In genomic region chr10:62614389-62615157, GRCh38 we compare ENCODE assay signal across 8 cellular contexts.
A peak's percentile ranks its signal among the peaks of the same experiment; 100 is the strongest.
DNase-seq lines count a peak whose midpoint lies in the region; ATAC-seq lines count a peak whose summit lies in the region.

No MANE protein-coding gene starts in this region.

- ATAC-seq in HG02981 (IDR thresholded peaks at IDR 0.05; ENCODE audit: unreplicated experiment) = peak; percentile 53

- peak; percentile 54 for DNase-seq in activated CD4-positive, alpha-beta T cell treated with anti-CD3 and anti-CD28 coated beads for 48 hours
- DNase-seq in activated CD4-positive, alpha-beta T cell treated with anti-CD3 and anti-CD28 coated beads, Interleukin-2, amount 50 U/mL, for 1 hour = no peak
- DNase-seq in activated CD8-positive, alpha-beta memory T cell treated with anti-CD3 and anti-CD28 coated beads, Interleukin-2, amount 50 U/mL, for 4 hours = peak; percentile 30
- DNase-seq in stimulated activated CD8-positive, alpha-beta memory T cell treated with anti-CD3 and anti-CD28 coated beads, Interleukin-15, amount 100 ng/mL, for 48 hours (ENCODE audit: low read depth in 2 of 2) = peak; percentile 44 to 45
- DNase-seq in putamen (ENCODE audit: low spot score) (no peak), OCI-M1 (lab: John Stamatoyannopoulos, UW) (no peak), NCI-H510A (lab: John Stamatoyannopoulos, UW) (no peak)

Comparison
In these comparisons a context has a peak if more than half of its experiments do, and no peak if none do; other contexts are left out.
1. DNase-seq: peak in activated CD4-positive, alpha-beta T cell treated with anti-CD3 and anti-CD28 coated beads for 48 hours (single experiment), activated CD8-positive, alpha-beta memory T cell treated with anti-CD3 and anti-CD28 coated beads, Interleukin-2, amount 50 U/mL, for 4 hours (single experiment) and stimulated activated CD8-positive, alpha-beta memory T cell treated with anti-CD3 and anti-CD28 coated beads, Interleukin-15, amount 100 ng/mL, for 48 hours (2 of 2); none in activated CD4-positive, alpha-beta T cell treated with anti-CD3 and anti-CD28 coated beads, Interleukin-2, amount 50 U/mL, for 1 hour (single experiment), putamen (single experiment), OCI-M1 (single experiment) and NCI-H510A (single experiment).